In the genomic region with DNA sequence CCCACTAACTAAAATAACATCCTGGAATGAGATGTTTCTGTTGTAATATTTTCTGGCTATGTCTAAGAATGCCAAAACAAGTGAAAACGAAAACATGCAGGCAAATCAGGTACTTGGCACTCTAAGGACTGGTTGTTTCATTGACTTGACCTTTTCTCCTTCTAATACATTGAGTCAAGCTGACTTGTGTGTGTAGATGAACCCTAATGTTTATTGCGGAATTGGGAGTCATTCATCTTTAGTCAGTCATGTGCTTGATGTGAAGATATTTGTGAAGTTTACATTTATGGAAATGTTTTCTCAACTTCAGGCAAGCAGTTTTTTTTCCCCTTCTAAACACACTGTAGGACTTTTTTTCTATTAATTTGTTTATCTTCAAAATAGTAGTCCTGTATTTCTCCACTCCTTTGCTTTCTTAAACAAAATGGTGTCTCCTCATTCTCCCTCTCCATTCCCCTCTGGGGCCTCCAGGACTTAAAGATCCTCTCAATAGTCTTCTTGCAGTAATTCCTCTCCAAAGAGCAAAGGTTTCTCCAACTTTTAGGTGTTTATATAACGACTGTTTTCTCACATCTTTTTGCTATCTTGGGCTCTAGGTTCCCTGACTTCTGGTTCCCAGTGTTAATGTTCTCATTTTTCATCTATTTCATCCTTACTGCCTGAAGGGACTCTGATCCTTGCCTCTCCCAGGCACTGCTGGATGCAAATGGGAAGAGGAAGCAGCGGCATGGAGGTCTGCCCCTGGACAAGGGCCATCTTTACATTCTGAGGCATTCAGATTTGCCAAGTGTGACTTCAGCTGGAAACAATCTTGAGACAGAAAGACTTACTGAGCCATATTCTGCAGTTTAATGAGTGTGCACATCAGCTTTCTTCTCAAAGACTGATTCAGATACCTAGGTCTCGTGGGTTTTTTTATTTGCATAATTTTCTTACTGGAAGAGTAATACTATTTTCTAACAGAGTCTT, we compare ENCODE assay signal across 1 cellular context.
TF ChIP-seq lines count a peak whose summit lies in the region.

No MANE protein-coding gene starts in this region.

TF ChIP-seq in IMR-90, 13 proteins besides CTCF, POLR2A, EP300 and RAD21:
- TF ChIP-seq FOS (IDR thresholded peaks at IDR 0.05; ENCODE audit: low read depth, low read length) (no peak), MAFK (IDR thresholded peaks at IDR 0.05; ENCODE audit: low read depth, low read length) (no peak), RFX5 (IDR thresholded peaks at IDR 0.05; ENCODE audit: low read depth, low read length) (no peak), MXI1 (IDR thresholded peaks at IDR 0.05; ENCODE audit: borderline replicate concordance, low read depth, low read length) (no peak), CEBPB (IDR thresholded peaks at IDR 0.05; ENCODE audit: low read depth, low read length) (no peak), RCOR1 (IDR thresholded peaks at IDR 0.05; ENCODE audit: insufficient replicate concordance, low read length) (no peak), MAZ (IDR thresholded peaks at IDR 0.05; ENCODE audit: borderline replicate concordance, low read depth, low read length) (no peak), SMC3 (IDR thresholded peaks at IDR 0.05; ENCODE audit: low read depth, low read length) (no peak), NFE2L2 (IDR thresholded peaks at IDR 0.05; ENCODE audit: low read depth, low read length) (no peak), CHD1 (IDR thresholded peaks at IDR 0.05; ENCODE audit: low read depth, low read length) (no peak), BHLHE40 (IDR thresholded peaks at IDR 0.05; ENCODE audit: low read depth, low read length) (no peak)
- TF ChIP-seq, protein P1, sequence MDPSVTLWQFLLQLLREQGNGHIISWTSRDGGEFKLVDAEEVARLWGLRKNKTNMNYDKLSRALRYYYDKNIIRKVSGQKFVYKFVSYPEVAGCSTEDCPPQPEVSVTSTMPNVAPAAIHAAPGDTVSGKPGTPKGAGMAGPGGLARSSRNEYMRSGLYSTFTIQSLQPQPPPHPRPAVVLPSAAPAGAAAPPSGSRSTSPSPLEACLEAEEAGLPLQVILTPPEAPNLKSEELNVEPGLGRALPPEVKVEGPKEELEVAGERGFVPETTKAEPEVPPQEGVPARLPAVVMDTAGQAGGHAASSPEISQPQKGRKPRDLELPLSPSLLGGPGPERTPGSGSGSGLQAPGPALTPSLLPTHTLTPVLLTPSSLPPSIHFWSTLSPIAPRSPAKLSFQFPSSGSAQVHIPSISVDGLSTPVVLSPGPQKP (IDR thresholded peaks at IDR 0.05; ENCODE audit: borderline replicate concordance, low read depth, low read length), result no peak
- TF ChIP-seq, protein P2, sequence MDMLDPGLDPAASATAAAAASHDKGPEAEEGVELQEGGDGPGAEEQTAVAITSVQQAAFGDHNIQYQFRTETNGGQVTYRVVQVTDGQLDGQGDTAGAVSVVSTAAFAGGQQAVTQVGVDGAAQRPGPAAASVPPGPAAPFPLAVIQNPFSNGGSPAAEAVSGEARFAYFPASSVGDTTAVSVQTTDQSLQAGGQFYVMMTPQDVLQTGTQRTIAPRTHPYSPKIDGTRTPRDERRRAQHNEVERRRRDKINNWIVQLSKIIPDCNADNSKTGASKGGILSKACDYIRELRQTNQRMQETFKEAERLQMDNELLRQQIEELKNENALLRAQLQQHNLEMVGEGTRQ (IDR thresholded peaks at IDR 0.05; ENCODE audit: low read depth, low read length), result no peak
